In genomic region chr3:48688737-48689075, GRCh38 we compare ENCODE assay signal across 17 cellular contexts. TPM values are rescaled to one million over a fixed set of nuclear protein-coding genes. Genes with fewer than 3 reads are reported as not detected.
DNase-seq lines count a peak whose midpoint lies in the region; ATAC-seq, FAIRE-seq and TF ChIP-seq lines count a peak whose summit lies in the region.
"Had no signal": no experiment of that assay in that cellular context is flagged by ENCODE, and none has a peak within 500 bp of the region (broad histone marks: within the 10 kb centered on the region; RNA-seq: fewer than 3 reads in every experiment).

No MANE protein-coding gene starts in this region.

- no peak overlapping the region for H3K9ac ChIP-seq in H1 (replicated peaks in 1 of 4; ENCODE audit: extremely low read depth in 1 of 4, low read depth in 3 of 4, low read length in 3 of 4)
- H3K9ac ChIP-seq: BLaER1 had no signal

- H2BK20ac ChIP-seq in H1 (ENCODE audit: low read length): no peak overlapping the region

- peaks cover 7% of the 10 kb centered on the region for H3K79me1 ChIP-seq in H1 (ENCODE audit: low read depth, low read length)

- peaks cover 12 to 23% of the 10 kb centered on the region in 2 experiments for H4K20me1 ChIP-seq in H1 (replicated peaks in 1 of 2; ENCODE audit: control insufficient read depth in 1 of 2, insufficient read depth in 2 of 2, low read length in 2 of 2)

- H4K91ac ChIP-seq in H1 (replicated peaks; ENCODE audit: insufficient read length, low read length): no peak overlapping the region

- CTCF ChIA-PET in H1 (lab: Charles Lee; ENCODE audit: partially characterized antibody): interaction anchor here (0.8 to 3.4 kb wide), 5 partner anchors 19 to 323 kb away, joined by 3 to 13 read pairs (median 5); partner anchors contain the start of gene CELSR3

- no peak overlapping the region for H3K23ac ChIP-seq in H1 (ENCODE audit: insufficient read length)

- DNase-seq in activated naive CD8-positive, alpha-beta T cell treated with anti-CD3 and anti-CD28 coated beads for 36 hours: no peak
- no peak for DNase-seq in activated naive CD8-positive, alpha-beta T cell treated with anti-CD3 and anti-CD28 coated beads, Interleukin-2, amount 50 U/mL, for 24 hours
- DNase-seq in H1 (ENCODE audit: low read depth in 1 of 2, low spot score in 2 of 2) (no peak), type B pancreatic cell (ENCODE audit: extremely low spot score, unreplicated experiment) (no peak), HFFc6 (no peak), NOMO-1 treated with dmso at 0.1 percent for 144 hours (lab: John Stamatoyannopoulos, UW; ENCODE audit: unreplicated experiment) (no peak)
- DNase-seq in naive thymus-derived CD8-positive, alpha-beta T cell: no peak
- DNase-seq: 8988T; AML-193; Caco-2; CD8-positive, alpha-beta memory T cell; GF-D8; KBM-7 had no signal

- no peak overlapping the region for H2BK120ac ChIP-seq in H1 (replicated peaks; ENCODE audit: low read depth, low read length)

- no peaks in the 10 kb centered on the region for H3K27me3 ChIP-seq in H1 (replicated peaks in 1 of 4; ENCODE audit: control insufficient read depth in 3 of 4, extremely low read depth in 1 of 4, insufficient read depth in 3 of 4, low read length in 3 of 4)
- H3K27me3 ChIP-seq: BLaER1 had no signal

- H3K4ac ChIP-seq in H1 (replicated peaks; ENCODE audit: insufficient read length, low read depth, low read length): no peak overlapping the region

- TF ChIP-seq POLR2A in H1 (IDR thresholded peaks at IDR 0.05; ENCODE audit: control extremely low read depth in 1 of 2, low read depth in 2 of 2, low read length in 2 of 2): no peak

- TF ChIP-seq EP300 in H1 (IDR thresholded peaks at IDR 0.05; ENCODE audit: borderline replicate concordance in 1 of 2, low read depth in 2 of 2, low read length in 2 of 2): no peak

- no peak for TF ChIP-seq CTCF in H1 (IDR thresholded peaks at IDR 0.05; ENCODE audit: control extremely low read depth in 1 of 3, insufficient read depth in 1 of 3, low read depth in 1 of 3, low read length in 3 of 3)
- TF ChIP-seq CTCF in type B pancreatic cell (conservative IDR thresholded peaks at IDR 0.05): no peak
- TF ChIP-seq CTCF in HFFc6 (IDR thresholded peaks at IDR 0.05): no peak

- no peak overlapping the region for H3K56ac ChIP-seq in H1 (replicated peaks; ENCODE audit: insufficient read length, low read depth, low read length)

- WGBS in H1 (ENCODE audit: extremely low coverage in 1 of 2, insufficient coverage in 1 of 2, insufficient read length in 1 of 2, insufficient replicate concordance in 2 of 2, low coverage in 1 of 2, low lambda C conversion rate in 2 of 2, missing lambda C conversion rate in 1 of 2), 2 experiments: 100% methylated on average over 3 of the region's 3 CpGs; no CpG with 5 or more reads in 1 of the 2 experiments

- POLR2A ChIA-PET in H1 (lab: Charles Lee; ENCODE audit: partially characterized antibody): interaction anchor here (1.2 to 6.2 kb wide), 5 partner anchors 9 to 35 kb away, joined by 3 to 58 read pairs (median 4); partner anchors contain the start of gene CELSR3
- POLR2A ChIA-PET in naive thymus-derived CD8-positive, alpha-beta T cell (lab: Charles Lee): no interaction called here

- H2BK15ac ChIP-seq in H1 (ENCODE audit: low read length): no peak overlapping the region

- ATAC-seq in activated naive CD8-positive, alpha-beta T cell treated with anti-CD3 and anti-CD28 coated beads, Interleukin-2, amount 50 U/mL, for 24 hours: no peak
- ATAC-seq in naive thymus-derived CD8-positive, alpha-beta T cell: no peak
- ATAC-seq: HepG2 had no signal

- H3K14ac ChIP-seq in H1 (ENCODE audit: insufficient read length): no peak overlapping the region

- no peak overlapping the region for H2AFZ ChIP-seq in H1 (ENCODE audit: low read length)

- peaks cover 2 to 26% of the 10 kb centered on the region in 2 experiments; a peak in 3 of 4 replicates for H3K79me2 ChIP-seq in H1 (ENCODE audit: control insufficient read depth in 1 of 2, insufficient read depth in 2 of 2, low read length in 2 of 2)

- no peak overlapping the region for H3K27ac ChIP-seq in H1 (ENCODE audit: low read depth, low read length)
- H3K27ac ChIP-seq: BLaER1 had no signal

- H3K9me3 ChIP-seq in H1 (ENCODE audit: insufficient read depth in 2 of 2, low read depth in 1 of 2, low read length in 1 of 2): no peaks in the 10 kb centered on the region
- H3K9me3 ChIP-seq: BLaER1, Caco-2 had no signal

- no peak overlapping the region for H2BK12ac ChIP-seq in H1 (ENCODE audit: low read depth, low read length)

- H3K4me1 Mint-ChIP-seq in activated naive CD8-positive, alpha-beta T cell treated with anti-CD3 and anti-CD28 coated beads for 36 hours: peaks cover 16% of the 10 kb centered on the region
- peaks cover 15% of the 10 kb centered on the region for H3K4me1 Mint-ChIP-seq in activated naive CD8-positive, alpha-beta T cell treated with anti-CD3 and anti-CD28 coated beads, Interleukin-2, amount 50 U/mL, for 24 hours
- H3K4me1 Mint-ChIP-seq in type B pancreatic cell (ENCODE audit: unreplicated experiment) (peaks cover 15% of the 10 kb centered on the region), HFFc6 (ENCODE audit: low read depth) (peaks cover 38% of the 10 kb centered on the region)
- H3K4me1 Mint-ChIP-seq in naive thymus-derived CD8-positive, alpha-beta T cell: peaks cover 16 to 28% (median 21%) of the 10 kb centered on the region in 4 donors

- no peak overlapping the region for H2BK5ac ChIP-seq in H1 (ENCODE audit: low read depth, low read length)

- H3K23me2 ChIP-seq in H1 (ENCODE audit: low read depth, low read length): peaks cover 8% of the 10 kb centered on the region; the same call in 1 of the 2 replicates

- peaks cover 39 to 64% (median 56%) of the 10 kb centered on the region in 4 experiments for H3K36me3 ChIP-seq in H1 (ENCODE audit: control insufficient read depth in 2 of 4, insufficient read depth in 4 of 4, low read length in 3 of 4)

- no peak for TF ChIP-seq RAD21 in H1 (IDR thresholded peaks at IDR 0.05 in 1 of 2, conservative IDR thresholded peaks at IDR 0.05 in 1 of 2; ENCODE audit: low read depth in 2 of 2, low read length in 2 of 2)

- H3K27me3 Mint-ChIP-seq in activated naive CD8-positive, alpha-beta T cell treated with anti-CD3 and anti-CD28 coated beads for 36 hours: no peaks in the 10 kb centered on the region
- H3K27me3 Mint-ChIP-seq in activated naive CD8-positive, alpha-beta T cell treated with anti-CD3 and anti-CD28 coated beads, Interleukin-2, amount 50 U/mL, for 24 hours: no peaks in the 10 kb centered on the region
- no peaks in the 10 kb centered on the region for H3K27me3 Mint-ChIP-seq in type B pancreatic cell
- H3K27me3 Mint-ChIP-seq in naive thymus-derived CD8-positive, alpha-beta T cell: no peaks in the 10 kb centered on the region
- no peaks in the 10 kb centered on the region; the same call in 1 of the 2 replicates for H3K27me3 Mint-ChIP-seq in HFFc6 (ENCODE audit: insufficient read depth)
- H3K27me3 Mint-ChIP-seq: CD8-positive, alpha-beta memory T cell had no signal

- no peak overlapping the region for H2AK5ac ChIP-seq in H1 (ENCODE audit: low read depth, low read length)

- H4K5ac ChIP-seq in H1 (ENCODE audit: insufficient read length, low read depth, low read length): no peak overlapping the region

- H3K36me3 Mint-ChIP-seq in activated naive CD8-positive, alpha-beta T cell treated with anti-CD3 and anti-CD28 coated beads for 36 hours: peaks cover 14% of the 10 kb centered on the region
- H3K36me3 Mint-ChIP-seq in activated naive CD8-positive, alpha-beta T cell treated with anti-CD3 and anti-CD28 coated beads, Interleukin-2, amount 50 U/mL, for 24 hours (ENCODE audit: low read depth): peaks cover 30% of the 10 kb centered on the region
- peaks cover 18% of the 10 kb centered on the region for H3K36me3 Mint-ChIP-seq in type B pancreatic cell
- H3K36me3 Mint-ChIP-seq in naive thymus-derived CD8-positive, alpha-beta T cell: peaks cover 0 to 57% (median 5%) of the 10 kb centered on the region in 3 donors
- peaks cover 19% of the 10 kb centered on the region for H3K36me3 Mint-ChIP-seq in HFFc6 (ENCODE audit: low read depth)

- peak overlapping the region; percentile 25 for H3K4me3 Mint-ChIP-seq in activated naive CD8-positive, alpha-beta T cell treated with anti-CD3 and anti-CD28 coated beads for 36 hours
- no peak overlapping the region for H3K4me3 Mint-ChIP-seq in activated naive CD8-positive, alpha-beta T cell treated with anti-CD3 and anti-CD28 coated beads, Interleukin-2, amount 50 U/mL, for 24 hours
- H3K4me3 Mint-ChIP-seq in type B pancreatic cell (no peak overlapping the region), HFFc6 (no peak overlapping the region)
- H3K4me3 Mint-ChIP-seq in naive thymus-derived CD8-positive, alpha-beta T cell: no peak overlapping the region

- FAIRE-seq in H1 (lab: Jason Lieb, UNC): no peak
- FAIRE-seq: H54, HepG2, HTR-8/SVneo had no signal

- no peak overlapping the region for H3K27ac Mint-ChIP-seq in activated naive CD8-positive, alpha-beta T cell treated with anti-CD3 and anti-CD28 coated beads for 36 hours
- H3K27ac Mint-ChIP-seq in activated naive CD8-positive, alpha-beta T cell treated with anti-CD3 and anti-CD28 coated beads, Interleukin-2, amount 50 U/mL, for 24 hours: no peak overlapping the region
- H3K27ac Mint-ChIP-seq in type B pancreatic cell: peak overlapping the region; percentile 35
- peak overlapping the region in 4 of 10 donors; percentile 21 to 53 (median 36) for H3K27ac Mint-ChIP-seq in naive thymus-derived CD8-positive, alpha-beta T cell
- H3K27ac Mint-ChIP-seq in HFFc6: no peak overlapping the region
- H3K27ac Mint-ChIP-seq: CD8-positive, alpha-beta memory T cell had no signal

- no peak overlapping the region for H3K4me3 ChIP-seq in H1 (ENCODE audit: extremely low read depth in 1 of 4, insufficient read depth in 2 of 4, low read depth in 3 of 4, low read length in 4 of 4)
- H3K4me3 ChIP-seq: BLaER1 had no signal

- no peak overlapping the region for H4K8ac ChIP-seq in H1 (ENCODE audit: extremely low read depth, insufficient read depth, low read length)

- H3K18ac ChIP-seq in H1 (ENCODE audit: extremely low read depth, low read length): no peak overlapping the region

- no peaks in the 10 kb centered on the region for H3K9me3 Mint-ChIP-seq in activated naive CD8-positive, alpha-beta T cell treated with anti-CD3 and anti-CD28 coated beads for 36 hours
- H3K9me3 Mint-ChIP-seq in activated naive CD8-positive, alpha-beta T cell treated with anti-CD3 and anti-CD28 coated beads, Interleukin-2, amount 50 U/mL, for 24 hours: no peaks in the 10 kb centered on the region
- H3K9me3 Mint-ChIP-seq in type B pancreatic cell: no peaks in the 10 kb centered on the region
- no peaks in the 10 kb centered on the region for H3K9me3 Mint-ChIP-seq in naive thymus-derived CD8-positive, alpha-beta T cell
- no peaks in the 10 kb centered on the region for H3K9me3 Mint-ChIP-seq in HFFc6
- H3K9me3 Mint-ChIP-seq: CD8-positive, alpha-beta memory T cell had no signal

- H3K4me2 ChIP-seq in H1 (ENCODE audit: insufficient read depth in 1 of 2, low read depth in 2 of 2, low read length in 2 of 2): no peak overlapping the region

- H3K4me1 ChIP-seq in H1 (replicated peaks in 1 of 4; ENCODE audit: control insufficient read depth in 3 of 4, insufficient read depth in 4 of 4, low read length in 3 of 4): peaks cover 0 to 11% (median 4%) of the 10 kb centered on the region in 4 experiments; a peak in 3 of 7 replicates

RNA-seq across cellular contexts. Expression of gene NCKIPSD, which starts 3.0 kb away (rescaled TPM):
- 10 to 100 TPM; 43.8 to 43.9 TPM for total RNA-seq in activated naive CD8-positive, alpha-beta T cell treated with anti-CD3 and anti-CD28 coated beads for 36 hours
- 31.7 and 34.7 TPM in 2 replicates for total RNA-seq in H1 (2021; fragmentation: NEBNext Ultra II Directional; extraction: Animal tissue kit (Norgen Biotek cat#: 25700))
- 91.8 and 114 TPM in 2 replicates for polyA plus RNA-seq in H1 (2011; rRNA removed)
- polyA plus RNA-seq in H1 (2011; cell fraction: cytosol; rRNA removed): 64.6 TPM
- polyA plus RNA-seq in H1 (2011; cell fraction: nucleus; rRNA removed): 127 TPM
- 20.3 to 43.2 TPM (median 36.1 TPM) in 4 replicates for polyA plus RNA-seq in H1 (2012, experiment 1 of 2)
- polyA plus RNA-seq in H1 (2012, experiment 2 of 2): 31.2 TPM
- polyA plus RNA-seq in H1 (2013, experiment 1 of 2): 19.0 TPM
- 19.0 TPM for polyA plus RNA-seq in H1 (2013, experiment 2 of 2)
- 47.8 and 85.2 TPM in 2 replicates for polyA minus RNA-seq in H1 (2011; rRNA and poly(A)+ RNA removed)
- polyA minus RNA-seq in H1 (2011; cell fraction: cytosol; rRNA and poly(A)+ RNA removed): 45.2 TPM
- polyA minus RNA-seq in H1 (2011; cell fraction: nucleus; rRNA and poly(A)+ RNA removed): 48.5 TPM
- total RNA-seq in type B pancreatic cell (ENCODE audit: low replicate concordance): 20.1 and 22.1 TPM in 2 replicates
- total RNA-seq in naive thymus-derived CD8-positive, alpha-beta T cell: 10 to 100 TPM; 18.1 to 18.7 TPM
- 10 to 100 TPM in 1 of 3 donors, 1 to 10 TPM in 2; 8.1 to 14.2 (median 8.5) TPM for polyA plus RNA-seq in naive thymus-derived CD8-positive, alpha-beta T cell
- 10 to 100 TPM; 20.5 to 27.3 (median 23.0) TPM for total RNA-seq in HFFc6 (2021; fragmentation: NEBNext Ultra II Directional; extraction: Animal tissue kit (Norgen Biotek cat#: 25700))

RNA-seq across cellular contexts. Expression of gene CELSR3, which starts 26.0 kb away (rescaled TPM):
- 10 to 100 TPM; 18.2 to 18.6 TPM for total RNA-seq in activated naive CD8-positive, alpha-beta T cell treated with anti-CD3 and anti-CD28 coated beads for 36 hours
- 26.7 and 29.5 TPM in 2 replicates for total RNA-seq in H1 (2021; fragmentation: NEBNext Ultra II Directional; extraction: Animal tissue kit (Norgen Biotek cat#: 25700))
- polyA plus RNA-seq in H1 (2011; rRNA removed): 11.6 and 17.5 TPM in 2 replicates
- polyA plus RNA-seq in H1 (2011; cell fraction: cytosol; rRNA removed): 11.5 TPM
- 57.7 TPM for polyA plus RNA-seq in H1 (2011; cell fraction: nucleus; rRNA removed)
- polyA plus RNA-seq in H1 (2012, experiment 1 of 2): 16.1 to 23.3 TPM (median 21.1 TPM) in 4 replicates
- 19.3 TPM for polyA plus RNA-seq in H1 (2012, experiment 2 of 2)
- polyA plus RNA-seq in H1 (2013, experiment 1 of 2): 17.3 TPM
- 14.2 TPM for polyA plus RNA-seq in H1 (2013, experiment 2 of 2)
- polyA minus RNA-seq in H1 (2011; rRNA and poly(A)+ RNA removed): 26.2 and 26.5 TPM in 2 replicates
- polyA minus RNA-seq in H1 (2011; cell fraction: cytosol; rRNA and poly(A)+ RNA removed): 20.9 TPM
- polyA minus RNA-seq in H1 (2011; cell fraction: nucleus; rRNA and poly(A)+ RNA removed): 30.1 TPM
- 9.8 and 10.2 TPM in 2 replicates for total RNA-seq in type B pancreatic cell (ENCODE audit: low replicate concordance)
- total RNA-seq in naive thymus-derived CD8-positive, alpha-beta T cell: 1 to 10 TPM; 7.1 to 7.9 TPM
- polyA plus RNA-seq in naive thymus-derived CD8-positive, alpha-beta T cell: under 1 TPM; 0.21 to 0.60 (median 0.42) TPM
- 1 to 10 TPM; 1.9 to 5.0 (median 3.4) TPM for total RNA-seq in HFFc6 (2021; fragmentation: NEBNext Ultra II Directional; extraction: Animal tissue kit (Norgen Biotek cat#: 25700))

RNA-seq across cellular contexts. Expression of gene IP6K2, which starts 28.3 kb away (rescaled TPM):
- 10 to 100 TPM; 42.6 to 49.9 TPM for total RNA-seq in activated naive CD8-positive, alpha-beta T cell treated with anti-CD3 and anti-CD28 coated beads for 36 hours
- 89.4 and 95.8 TPM in 2 replicates for total RNA-seq in H1 (2021; fragmentation: NEBNext Ultra II Directional; extraction: Animal tissue kit (Norgen Biotek cat#: 25700))
- 144 and 166 TPM in 2 replicates for polyA plus RNA-seq in H1 (2011; rRNA removed)
- polyA plus RNA-seq in H1 (2011; cell fraction: cytosol; rRNA removed): 147 TPM
- polyA plus RNA-seq in H1 (2011; cell fraction: nucleus; rRNA removed): 343 TPM
- polyA plus RNA-seq in H1 (2012, experiment 1 of 2): 107 to 124 TPM (median 113 TPM) in 4 replicates
- polyA plus RNA-seq in H1 (2012, experiment 2 of 2): 81.5 TPM
- 118 TPM for polyA plus RNA-seq in H1 (2013, experiment 1 of 2)
- 106 TPM for polyA plus RNA-seq in H1 (2013, experiment 2 of 2)
- 89.4 and 110 TPM in 2 replicates for polyA minus RNA-seq in H1 (2011; rRNA and poly(A)+ RNA removed)
- 53.8 TPM for polyA minus RNA-seq in H1 (2011; cell fraction: cytosol; rRNA and poly(A)+ RNA removed)
- 90.6 TPM for polyA minus RNA-seq in H1 (2011; cell fraction: nucleus; rRNA and poly(A)+ RNA removed)
- 104 and 145 TPM in 2 replicates for total RNA-seq in type B pancreatic cell (ENCODE audit: low replicate concordance)
- total RNA-seq in naive thymus-derived CD8-positive, alpha-beta T cell: 10 to 100 TPM; 88.1 to 91.5 TPM
- 10 to 100 TPM; 46.4 to 58.8 (median 51.4) TPM for polyA plus RNA-seq in naive thymus-derived CD8-positive, alpha-beta T cell
- 10 to 100 TPM; 47.4 to 64.6 (median 53.0) TPM for total RNA-seq in HFFc6 (2021; fragmentation: NEBNext Ultra II Directional; extraction: Animal tissue kit (Norgen Biotek cat#: 25700))

RNA-seq across cellular contexts. Expression of gene SLC26A6, which starts 53.4 kb away (rescaled TPM):
- 10 to 100 TPM; 16.6 to 18.4 TPM for total RNA-seq in activated naive CD8-positive, alpha-beta T cell treated with anti-CD3 and anti-CD28 coated beads for 36 hours
- 50.4 and 51.2 TPM in 2 replicates for total RNA-seq in H1 (2021; fragmentation: NEBNext Ultra II Directional; extraction: Animal tissue kit (Norgen Biotek cat#: 25700))
- 58.0 and 97.1 TPM in 2 replicates for polyA plus RNA-seq in H1 (2011; rRNA removed)
- polyA plus RNA-seq in H1 (2011; cell fraction: cytosol; rRNA removed): 56.2 TPM
- 414 TPM for polyA plus RNA-seq in H1 (2011; cell fraction: nucleus; rRNA removed)
- polyA plus RNA-seq in H1 (2012, experiment 1 of 2): 41.3 to 61.6 TPM (median 60.3 TPM) in 4 replicates
- 50.8 TPM for polyA plus RNA-seq in H1 (2012, experiment 2 of 2)
- 59.4 TPM for polyA plus RNA-seq in H1 (2013, experiment 1 of 2)
- polyA plus RNA-seq in H1 (2013, experiment 2 of 2): 53.8 TPM
- polyA minus RNA-seq in H1 (2011; rRNA and poly(A)+ RNA removed): 49.8 and 64.4 TPM in 2 replicates
- polyA minus RNA-seq in H1 (2011; cell fraction: cytosol; rRNA and poly(A)+ RNA removed): 34.9 TPM
- polyA minus RNA-seq in H1 (2011; cell fraction: nucleus; rRNA and poly(A)+ RNA removed): 74.3 TPM
- total RNA-seq in type B pancreatic cell (ENCODE audit: low replicate concordance): 19.7 and 35.6 TPM in 2 replicates
- 10 to 100 TPM; 28.6 to 30.6 TPM for total RNA-seq in naive thymus-derived CD8-positive, alpha-beta T cell
- 1 to 10 TPM; 3.0 to 3.7 (median 3.5) TPM for polyA plus RNA-seq in naive thymus-derived CD8-positive, alpha-beta T cell
- 10 to 100 TPM; 15.1 to 19.6 (median 17.5) TPM for total RNA-seq in HFFc6 (2021; fragmentation: NEBNext Ultra II Directional; extraction: Animal tissue kit (Norgen Biotek cat#: 25700))
